ENCODE assay signal across 8 cellular contexts in genomic region chr15:50685976-50686467, GRCh38. TPM values are rescaled to one million over a fixed set of nuclear protein-coding genes. Genes with fewer than 3 reads are reported as not detected.
DNase-seq lines count a peak whose midpoint lies in the region; ATAC-seq, FAIRE-seq and TF ChIP-seq lines count a peak whose summit lies in the region.

No MANE protein-coding gene starts in this region.

- H3K4me1 ChIP-seq in ES-I3 (ENCODE audit: insufficient read depth, low read length), result no peaks in the 10 kb centered on the region
- peaks cover 12% of the 10 kb centered on the region for H3K4me1 ChIP-seq in astrocyte (ENCODE audit: insufficient read depth, low read length)
- peaks cover 8 to 33% (median 21%) of the 10 kb centered on the region in 3 donors for H3K4me1 ChIP-seq in skeletal muscle tissue (ENCODE audit: control insufficient read depth in 3 of 3, insufficient read depth in 3 of 3, low read length in 3 of 3)

- H3K4me1 Mint-ChIP-seq in T-helper 17 cell (peaks cover 48% of the 10 kb centered on the region), astrocyte (ENCODE audit: low read depth, unreplicated experiment) (peaks cover 13% of the 10 kb centered on the region)

- peak overlapping the region; percentile 93 for H2AFZ ChIP-seq in astrocyte (ENCODE audit: low read depth, low read length)

- DNase-seq in Jurkat, Clone E6-1 (ENCODE audit: low read depth, low spot score), result peak; percentile 30
- DNase-seq in T-helper 17 cell (peak; percentile 69 to 74 (median 70)), astrocyte (ENCODE audit: low read depth) (peak; percentile 47), T1000 (lab: John Stamatoyannopoulos, UW) (no peak)

- H3K27ac Mint-ChIP-seq in T-helper 17 cell (peak overlapping the region; percentile 98), astrocyte (ENCODE audit: unreplicated experiment) (peak overlapping the region; percentile 94)

- H3K9ac ChIP-seq in ES-I3 (ENCODE audit: low read depth, low read length) (peak overlapping the region; percentile 95), astrocyte (ENCODE audit: low read length) (peak overlapping the region; percentile 95), skeletal muscle tissue (ENCODE audit: low read depth in 1 of 3, low read length in 3 of 3) (peak overlapping the region; percentile 78 to 97 (median 96))

- H3K27ac ChIP-seq in astrocyte (ENCODE audit: low read depth, low read length), result peak overlapping the region; percentile 90
- H3K27ac ChIP-seq in skeletal muscle tissue (ENCODE audit: low read depth, low read length), result peak overlapping the region; percentile 92

- H3K4me2 ChIP-seq in astrocyte (ENCODE audit: low read length), result peak overlapping the region; percentile 95

- no peak for TF ChIP-seq CTCF in astrocyte (IDR thresholded peaks at IDR 0.05; ENCODE audit: insufficient read depth, low read depth, low read length)

- H3K27me3 ChIP-seq in astrocyte (ENCODE audit: insufficient read depth, low read length) (no peaks in the 10 kb centered on the region), skeletal muscle tissue (ENCODE audit: control insufficient read depth in 3 of 3, insufficient read depth in 3 of 3, low read length in 3 of 3) (no peaks in the 10 kb centered on the region)

- no peaks in the 10 kb centered on the region for H3K9me3 Mint-ChIP-seq in astrocyte (ENCODE audit: unreplicated experiment)

- H3K9me3 ChIP-seq in ES-I3 (ENCODE audit: control insufficient read depth, insufficient read depth, low read length) (no peaks in the 10 kb centered on the region), T-helper 17 cell (ENCODE audit: control insufficient read depth, low read length, poor library complexity, severe bottlenecking) (no peaks in the 10 kb centered on the region), astrocyte (ENCODE audit: insufficient read depth, low read depth, low read length) (no peaks in the 10 kb centered on the region), skeletal muscle tissue (ENCODE audit: control insufficient read depth in 3 of 3, low read length in 3 of 3) (no peaks in the 10 kb centered on the region)

- peaks cover 54% of the 10 kb centered on the region for H3K79me2 ChIP-seq in astrocyte (ENCODE audit: insufficient read depth, low read length)

- no peaks in the 10 kb centered on the region for H3K36me3 Mint-ChIP-seq in T-helper 17 cell (ENCODE audit: low read depth)
- H3K36me3 Mint-ChIP-seq in astrocyte (ENCODE audit: low read depth, unreplicated experiment), result peaks cover 2% of the 10 kb centered on the region

- ATAC-seq in GM21717 (IDR thresholded peaks at IDR 0.05; ENCODE audit: unreplicated experiment) (peak; percentile 59), T-helper 17 cell (peak; percentile 83)

- FAIRE-seq in astrocyte (lab: Jason Lieb, UNC), result no peak

- peaks cover 49% of the 10 kb centered on the region for H4K20me1 ChIP-seq in astrocyte (ENCODE audit: insufficient read depth, low read length)

- H3K4me3 ChIP-seq in Jurkat, Clone E6-1 (ENCODE audit: low read length), result peak overlapping the region; percentile 94
- H3K4me3 ChIP-seq in astrocyte (ENCODE audit: insufficient read depth, low read depth, low read length), result peak overlapping the region; percentile 94
- peak overlapping the region; percentile 94 for H3K4me3 ChIP-seq in iPS-11a (ENCODE audit: low read depth, low read length)
- H3K4me3 ChIP-seq in skeletal muscle tissue (ENCODE audit: low read length in 3 of 3), result peak overlapping the region; percentile 84 to 97 (median 94)

- H3K27me3 Mint-ChIP-seq in T-helper 17 cell, result no peaks in the 10 kb centered on the region
- no peaks in the 10 kb centered on the region for H3K27me3 Mint-ChIP-seq in astrocyte (ENCODE audit: low read depth, unreplicated experiment)

- H3K4me3 Mint-ChIP-seq in T-helper 17 cell, result peak overlapping the region; percentile 97
- peak overlapping the region; percentile 99 for H3K4me3 Mint-ChIP-seq in astrocyte (ENCODE audit: unreplicated experiment)

- H3K36me3 ChIP-seq in ES-I3 (ENCODE audit: insufficient read depth, low read length) (no peaks in the 10 kb centered on the region), astrocyte (ENCODE audit: insufficient read depth, low read length) (peaks cover 2% of the 10 kb centered on the region), skeletal muscle tissue (ENCODE audit: control insufficient read depth in 3 of 3, insufficient read depth in 3 of 3, low read length in 3 of 3) (peaks cover 0 to 8% (median 0%) of the 10 kb centered on the region in 3 donors)

RNA-seq across cellular contexts. Expression of gene TRPM7, which starts 0.6 kb away (rescaled TPM):
- 25.1 TPM for polyA plus RNA-seq in Jurkat, Clone E6-1 (2012; ENCODE audit: insufficient read depth, insufficient read length)
- total RNA-seq in T-helper 17 cell (10 to 100 TPM; 40.2 to 44.2 TPM), astrocyte (27.8 and 29.3 TPM in 2 replicates), skeletal muscle tissue (41.2 TPM)
